ENCODE assay signal across 14 cellular contexts in genomic region chr14:75139185-75139584, GRCh38. TPM values are rescaled to one million over a fixed set of nuclear protein-coding genes. Genes with fewer than 3 reads are reported as not detected.
DNase-seq lines count a peak whose midpoint lies in the region; ATAC-seq, FAIRE-seq and TF ChIP-seq lines count a peak whose summit lies in the region.
"Had no signal": no experiment of that assay in that cellular context is flagged by ENCODE, and none has a peak within 500 bp of the region (broad histone marks: within the 10 kb centered on the region; RNA-seq: fewer than 3 reads in every experiment).

No MANE protein-coding gene starts in this region.

- peaks cover 0 to 17% (median 9%) of the 10 kb centered on the region in 3 donors for H3K36me3 ChIP-seq in pancreas

- no peaks in the 10 kb centered on the region for H3K27me3 Mint-ChIP-seq in CD4-positive, alpha-beta T cell
- H3K27me3 Mint-ChIP-seq in activated naive CD8-positive, alpha-beta T cell treated with anti-CD3 and anti-CD28 coated beads, Interleukin-2, amount 50 U/mL, for 24 hours = no peaks in the 10 kb centered on the region

- no peak for TF ChIP-seq CTCF in CD4-positive, alpha-beta T cell (IDR thresholded peaks at IDR 0.05)
- no peak for TF ChIP-seq CTCF in pancreas (IDR thresholded peaks at IDR 0.05)

- POLR2A ChIA-PET in CD4-positive, alpha-beta T cell (lab: Charles Lee) = interaction anchor here (0.9 to 1.9 kb wide), 5 partner anchors 11 to 110 kb away, joined by 3 to 6 read pairs (median 5); partner anchors contain the start of gene NEK9

- H3K36me3 Mint-ChIP-seq in CD4-positive, alpha-beta T cell (ENCODE audit: low read depth) = peaks cover 46% of the 10 kb centered on the region
- H3K36me3 Mint-ChIP-seq in activated naive CD8-positive, alpha-beta T cell treated with anti-CD3 and anti-CD28 coated beads, Interleukin-2, amount 50 U/mL, for 24 hours (ENCODE audit: low read depth) = peaks cover 23% of the 10 kb centered on the region

- H3K4me1 Mint-ChIP-seq in CD4-positive, alpha-beta T cell (ENCODE audit: low read depth) = peaks cover 49% of the 10 kb centered on the region
- peaks cover 45% of the 10 kb centered on the region for H3K4me1 Mint-ChIP-seq in activated naive CD8-positive, alpha-beta T cell treated with anti-CD3 and anti-CD28 coated beads, Interleukin-2, amount 50 U/mL, for 24 hours

- no peak for ATAC-seq in CD4-positive, alpha-beta T cell (ENCODE audit: poor library complexity)
- no peak for ATAC-seq in activated naive CD8-positive, alpha-beta T cell treated with anti-CD3 and anti-CD28 coated beads, Interleukin-2, amount 50 U/mL, for 24 hours
- peak in 3 of 4 donors; percentile 21 to 56 (median 56) for ATAC-seq in pancreas
- ATAC-seq: K562 had no signal

- H3K27ac Mint-ChIP-seq in CD4-positive, alpha-beta T cell = peak overlapping the region; percentile 75
- H3K27ac Mint-ChIP-seq in activated naive CD8-positive, alpha-beta T cell treated with anti-CD3 and anti-CD28 coated beads, Interleukin-2, amount 50 U/mL, for 24 hours = peak overlapping the region; percentile 63

- 33 to 45% methylated on average over 2 of the region's 2 CpGs for WGBS in pancreas, 2 donors

- H3K4me3 ChIP-seq in pancreas = no peak overlapping the region
- H3K4me3 ChIP-seq: K562, vagina had no signal

- H3K4me1 ChIP-seq in pancreas = peaks cover 16 to 42% (median 25%) of the 10 kb centered on the region in 3 donors

- H3K27me3 ChIP-seq in CD4-positive, alpha-beta T cell (ENCODE audit: control insufficient read depth, insufficient read depth, low read length) = no peaks in the 10 kb centered on the region
- no peaks in the 10 kb centered on the region for H3K27me3 ChIP-seq in pancreas
- H3K27me3 ChIP-seq: vagina had no signal

- no peak for DNase-seq in CD4-positive, alpha-beta T cell
- DNase-seq in HTR-8/SVneo (ENCODE audit: insufficient read length, low spot score) (no peak), pancreas (no peak), NCI-H1694 treated with DMSO at 0.1 percent for 48 hours (lab: John Stamatoyannopoulos, UW) (no peak), NCI-H187 treated with DMSO at 0.1 percent for 48 hours (lab: John Stamatoyannopoulos, UW) (no peak)
- no peak for DNase-seq in activated naive CD8-positive, alpha-beta T cell treated with anti-CD3 and anti-CD28 coated beads, Interleukin-2, amount 50 U/mL, for 24 hours
- no peak for DNase-seq in stimulated activated naive CD4-positive, alpha-beta T cell treated with Interleukin-2 at 50 U/mL for 16 hours (lab: John Stamatoyannopoulos, UW)
- DNase-seq: C1 segment of cervical spinal cord, mesenchymal stem cell, NCI-H1417, WERI-Rb-1 had no signal

- intact Hi-C loops in CD4-positive, alpha-beta T cell (cut with DNase I, micrococcal nuclease) = no loop called here
- intact Hi-C loops in pancreas (cut with DNase I) = loop anchor here in 1 of 3 donors (10.0 kb wide), 1 partner anchor 356 kb away; no protein-coding TSS in a partner anchor

- CTCF ChIA-PET in CD4-positive, alpha-beta T cell (lab: Charles Lee) = interaction anchor here (1.2 to 1.7 kb wide), 2 partner anchors 109 to 156 kb away, joined by 3 to 7 read pairs; no protein-coding TSS in a partner anchor

- H3K9me3 ChIP-seq in CD4-positive, alpha-beta T cell (ENCODE audit: control insufficient read depth, low read length) = no peaks in the 10 kb centered on the region
- H3K9me3 ChIP-seq in pancreas = no peaks in the 10 kb centered on the region
- H3K9me3 ChIP-seq: vagina had no signal

- FAIRE-seq in HTR-8/SVneo (lab: Jason Lieb, UNC) = peak; percentile 77
- no peak for FAIRE-seq in pancreas (lab: Jason Lieb, UNC)
- FAIRE-seq: endothelial cell of umbilical vein, K562 had no signal

- H3K9me3 Mint-ChIP-seq in CD4-positive, alpha-beta T cell = no peaks in the 10 kb centered on the region
- H3K9me3 Mint-ChIP-seq in activated naive CD8-positive, alpha-beta T cell treated with anti-CD3 and anti-CD28 coated beads, Interleukin-2, amount 50 U/mL, for 24 hours = no peaks in the 10 kb centered on the region

- H3K27ac ChIP-seq in CD4-positive, alpha-beta T cell (ENCODE audit: low read depth, low read length) = no peak overlapping the region
- peak overlapping the region in 3 of 4 donors; percentile 2 to 68 (median 45) for H3K27ac ChIP-seq in pancreas
- H3K27ac ChIP-seq: vagina, WERI-Rb-1 had no signal

- peak overlapping the region; percentile 27 for H3K4me3 Mint-ChIP-seq in CD4-positive, alpha-beta T cell
- H3K4me3 Mint-ChIP-seq in activated naive CD8-positive, alpha-beta T cell treated with anti-CD3 and anti-CD28 coated beads, Interleukin-2, amount 50 U/mL, for 24 hours = no peak overlapping the region

RNA-seq across cellular contexts. Expression of gene NEK9, which starts 12.3 kb away (rescaled TPM):
- 10 to 100 TPM; 53.5 to 54.1 TPM for total RNA-seq in CD4-positive, alpha-beta T cell
- 10 to 100 TPM; 23.2 to 54.8 (median 27.2) TPM for total RNA-seq in pancreas
- polyA plus RNA-seq in pancreas = 10 to 100 TPM; 22.7 to 30.3 TPM

RNA-seq across cellular contexts. Expression of gene TMED10, which starts 37.2 kb away (rescaled TPM):
- 100 to 1,000 TPM; 153 to 156 TPM for total RNA-seq in CD4-positive, alpha-beta T cell
- 100 to 1,000 TPM; 230 to 377 (median 326) TPM for total RNA-seq in pancreas
- 100 to 1,000 TPM in 1 of 2 donors, 10 to 100 TPM in 1; 56.0 to 122 TPM for polyA plus RNA-seq in pancreas

Comparison
In these comparisons a context has a peak if more than half of its experiments do, and no peak if none do; other contexts are left out.
1. ATAC-seq: peak in pancreas (3 of 4); none in CD4-positive, alpha-beta T cell (single experiment) and activated naive CD8-positive, alpha-beta T cell treated with anti-CD3 and anti-CD28 coated beads, Interleukin-2, amount 50 U/mL, for 24 hours (single experiment).